9 cellular contexts compared by ENCODE assay signal in genomic region chr2:25314514-25315315, GRCh38. TPM values are rescaled to one million over a fixed set of nuclear protein-coding genes. Genes with fewer than 3 reads are reported as not detected.
DNase-seq lines count a peak whose midpoint lies in the region; ATAC-seq, FAIRE-seq and TF ChIP-seq lines count a peak whose summit lies in the region.
"Had no signal": no experiment of that assay in that cellular context is flagged by ENCODE, and none has a peak within 500 bp of the region (broad histone marks: within the 10 kb centered on the region; RNA-seq: fewer than 3 reads in every experiment).

No MANE protein-coding gene starts in this region.

- in situ Hi-C loops in SK-MEL-5 (cut with HindIII; ENCODE audit: low pct_unique_long_range_greater_than_20kb, low sequenced_read_pairs): no loop called here

- peaks cover 0 to 4% of the 10 kb centered on the region in 2 donors for H3K9me3 Mint-ChIP-seq in activated naive CD4-positive, alpha-beta T cell treated with anti-CD3 and anti-CD28 coated beads, Interleukin-2, amount 50 U/mL, for 72 hours
- peaks cover 0 to 1% (median 0%) of the 10 kb centered on the region in 6 donors for H3K9me3 Mint-ChIP-seq in immature natural killer cell

- peaks cover 31 to 38% of the 10 kb centered on the region in 2 donors for H3K4me1 Mint-ChIP-seq in immature natural killer cell

- no peak for FAIRE-seq in H54 (lab: Jason Lieb, UNC)
- FAIRE-seq: bronchial epithelial cell had no signal

- no peak for TF ChIP-seq POLR2A in H54 (IDR thresholded peaks at IDR 0.05; ENCODE audit: low read depth, low read length)

- peaks cover 0 to 1% (median 0%) of the 10 kb centered on the region in 3 donors for H3K27me3 Mint-ChIP-seq in immature natural killer cell (ENCODE audit: low read depth in 3 of 3)

- peaks cover 11 to 27% of the 10 kb centered on the region in 2 donors for H3K36me3 Mint-ChIP-seq in activated naive CD4-positive, alpha-beta T cell treated with anti-CD3 and anti-CD28 coated beads, Interleukin-2, amount 50 U/mL, for 72 hours
- no peaks in the 10 kb centered on the region for H3K36me3 Mint-ChIP-seq in immature natural killer cell

- DNase-seq in SK-MEL-5 (ENCODE audit: low read depth, low spot score): peak; percentile 20
- DNase-seq in activated naive CD4-positive, alpha-beta T cell treated with anti-CD3 and anti-CD28 coated beads, Interleukin-2, amount 50 U/mL, for 72 hours (ENCODE audit: low spot score in 2 of 2): peak; percentile 83 to 90
- peak; percentile 39 to 50 (median 43) for DNase-seq in immature natural killer cell
- DNase-seq in stimulated activated CD4-positive, alpha-beta T cell treated with anti-CD3 and anti-CD28 coated beads, Interleukin-4, amount 100 ng/mL, for 1 hour: peak; percentile 92
- DNase-seq in A172 (ENCODE audit: low spot score): no peak
- DNase-seq in H54 (ENCODE audit: insufficient read length, low spot score): no peak

- peak overlapping the region; percentile 93 to 96 for H3K27ac Mint-ChIP-seq in activated naive CD4-positive, alpha-beta T cell treated with anti-CD3 and anti-CD28 coated beads, Interleukin-2, amount 50 U/mL, for 72 hours
- peak overlapping the region; percentile 55 to 85 (median 78) for H3K27ac Mint-ChIP-seq in immature natural killer cell

- H3K4me3 Mint-ChIP-seq in immature natural killer cell: peak overlapping the region in 3 of 5 donors; percentile 40 to 64 (median 61)

- peak; percentile 87 for ATAC-seq in GM19043 (IDR thresholded peaks at IDR 0.05; ENCODE audit: low read depth, unreplicated experiment)
- peak; percentile 78 for ATAC-seq in HG03159 (IDR thresholded peaks at IDR 0.05; ENCODE audit: unreplicated experiment)
- peak; percentile 89 to 93 for ATAC-seq in activated naive CD4-positive, alpha-beta T cell treated with anti-CD3 and anti-CD28 coated beads, Interleukin-2, amount 50 U/mL, for 72 hours

RNA-seq across cellular contexts. Expression of gene DNMT3A, which starts 27.0 kb away (rescaled TPM):
- total RNA-seq in SK-MEL-5 (2014; rRNA removed; shearing (Covaris generic)): 11.8 and 16.6 TPM in 2 replicates
- 9.2 and 15.7 TPM in 2 replicates for polyA plus RNA-seq in SK-MEL-5 (2015; cell fraction: cytosol; rRNA removed)
- polyA plus RNA-seq in SK-MEL-5 (2015; cell fraction: nucleus; rRNA removed): 54.3 and 66.5 TPM in 2 replicates
- 10 to 100 TPM; 83.1 to 89.6 TPM for total RNA-seq in activated naive CD4-positive, alpha-beta T cell treated with anti-CD3 and anti-CD28 coated beads, Interleukin-2, amount 50 U/mL, for 72 hours
- 10 to 100 TPM in 1 of 3 donors, 1 to 10 TPM in 2; 9.4 to 15.9 (median 9.9) TPM for polyA plus RNA-seq in immature natural killer cell
- total RNA-seq in A172 (2014; rRNA removed; shearing (Covaris generic)): 4.5 and 6.8 TPM in 2 replicates

Comparison
In these comparisons a context has a peak if more than half of its experiments do, and no peak if none do; other contexts are left out.
1. DNase-seq: peak in SK-MEL-5 (single experiment), activated naive CD4-positive, alpha-beta T cell treated with anti-CD3 and anti-CD28 coated beads, Interleukin-2, amount 50 U/mL, for 72 hours (2 of 2), immature natural killer cell (3 of 3) and stimulated activated CD4-positive, alpha-beta T cell treated with anti-CD3 and anti-CD28 coated beads, Interleukin-4, amount 100 ng/mL, for 1 hour (single experiment); none in A172 (single experiment) and H54 (single experiment).
2. Peak in every context shown above with its lines, with median percentiles within 50 percentile points of each other: ATAC-seq.